28 cellular contexts compared by ENCODE assay signal in genomic region chr20:1101533-1101932, GRCh38.
"Had no signal": no experiment of that assay in that cellular context is flagged by ENCODE, and none has a peak within 500 bp of the region (broad histone marks: within the 10 kb centered on the region; RNA-seq: fewer than 3 reads in every experiment).

No MANE protein-coding gene starts in this region.

- H3K36me3 ChIP-seq: neural progenitor cell, ovary, spleen, suprapubic skin, tibial artery, transverse colon, upper lobe of right lung, uterus had no signal

- H3K9me3 ChIP-seq: ovary, suprapubic skin, testis, upper lobe of right lung had no signal

- H3K9ac ChIP-seq: neural progenitor cell, parathyroid adenoma had no signal

- H3K4me1 ChIP-seq: neural progenitor cell, parathyroid adenoma, psoas muscle, spleen, suprapubic skin, testis, tibial artery, transverse colon, upper lobe of right lung, uterus had no signal

- H3K4me2 ChIP-seq: neural progenitor cell, smooth muscle cell had no signal

- ATAC-seq: natural killer cell; psoas muscle; right cardiac atrium; sciatic nerve; stimulated activated memory B cell treated with anti-CD40 and anti-IgM and Interleukin-4, amounts not matched to agents 10 μg/mL and 1 μg/mL and 100 μg/mL, for 72 hours; stimulated activated naive CD8-positive, alpha-beta T cell treated with anti-CD3 and anti-CD28 coated beads, Interleukin-15, amount 100 ng/mL, for 72 hours; stimulated activated naive CD8-positive, alpha-beta T cell treated with anti-CD3 and anti-CD28 coated beads, Interleukin-15, Interleukin-2, amounts not matched to agents 100 U/mL and 50 U/mL, for 24 hours; upper lobe of right lung had no signal

- H3K4me3 ChIP-seq: neural progenitor cell, ovary, psoas muscle, skin epidermis, smooth muscle cell, spleen, suprapubic skin, testis, tibial artery, transverse colon, upper lobe of right lung, uterus had no signal

- DNase-seq: natural killer cell; occipital lobe; ovary; posterior cingulate gyrus; psoas muscle; right cardiac atrium; spleen; stimulated activated CD4-positive, alpha-beta T cell treated with anti-CD3 and anti-CD28 coated beads, Interleukin-12 subunit alpha, Interleukin-12 subunit beta, amount 100 ng/mL, for 4 hours; stimulated activated CD4-positive, alpha-beta T cell treated with anti-CD3 and anti-CD28 coated beads, Interleukin-1b, Interleukin-23, amount 100 ng/mL, for 48 hours; stimulated activated CD4-positive, alpha-beta T cell treated with anti-CD3 and anti-CD28 coated beads, Interleukin-4, amount 100 ng/mL, for 1 hour; stimulated activated CD4-positive, alpha-beta T cell treated with anti-CD3 and anti-CD28 coated beads, Interleukin-4, amount 100 ng/mL, for 4 hours; stimulated activated CD8-positive, alpha-beta memory T cell treated with anti-CD3 and anti-CD28 coated beads, Interleukin-4, amount 100 ng/mL, for 48 hours; stimulated activated naive CD4-positive, alpha-beta T cell; stimulated activated naive CD8-positive, alpha-beta T cell treated with anti-CD3 and anti-CD28 coated beads, Interleukin-15, amount 100 ng/mL, for 72 hours; stimulated activated naive CD8-positive, alpha-beta T cell treated with anti-CD3 and anti-CD28 coated beads, Interleukin-15, Interleukin-2, amounts not matched to agents 100 U/mL and 50 U/mL, for 24 hours; substantia nigra; testis; tibial artery; transverse colon; upper lobe of right lung; uterus had no signal

- H3K27ac ChIP-seq: neural progenitor cell, ovary, parathyroid adenoma, psoas muscle, skin epidermis, spleen, suprapubic skin, testis, tibial artery, transverse colon, upper lobe of right lung, uterus had no signal
